Comparison of ENCODE assay signal across 8 cellular contexts in genomic region chr21:29076731-29077640, GRCh38. TPM values are rescaled to one million over a fixed set of nuclear protein-coding genes. Genes with fewer than 3 reads are reported as not detected.
DNase-seq lines count a peak whose midpoint lies in the region; ATAC-seq, FAIRE-seq and TF ChIP-seq lines count a peak whose summit lies in the region.
"Not testable (repeated sequence)": the region's sequence is repeated elsewhere in the genome, so short reads cannot be mapped to it uniquely, and the experiment has no call there.

No MANE protein-coding gene starts in this region.

- peaks cover 57% of the 10 kb centered on the region for H3K4me1 Mint-ChIP-seq in activated CD4-positive, alpha-beta T cell treated with anti-CD3 and anti-CD28 coated beads for 36 hours
- H3K4me1 Mint-ChIP-seq in activated naive CD8-positive, alpha-beta T cell treated with anti-CD3 and anti-CD28 coated beads, Interleukin-2, amount 50 U/mL, for 24 hours: peaks cover 74% of the 10 kb centered on the region
- peaks cover 41 to 64% (median 55%) of the 10 kb centered on the region in 3 donors for H3K4me1 Mint-ChIP-seq in naive B cell

- not testable (repeated sequence) for H3K4me1 ChIP-seq in A549

- not testable (repeated sequence) for FAIRE-seq in A549 (lab: Jason Lieb, UNC)
- peak; percentile 47 for FAIRE-seq in GM19239 (lab: Jason Lieb, UNC)

- 5% methylated on average over 6 of the region's 50 CpGs for WGBS in A549 (ENCODE audit: missing lambda C conversion rate)

- peak overlapping the region; percentile 57 for H3K4me3 ChIP-seq in A549
- H3K4me3 ChIP-seq in fibroblast of the aortic adventitia (ENCODE audit: low read depth, low read length): peak overlapping the region; percentile 50

- intact Hi-C loops in activated CD4-positive, alpha-beta T cell treated with anti-CD3 and anti-CD28 coated beads for 36 hours (cut with DNase I, micrococcal nuclease): loop anchor here (1.0 to 5.0 kb wide), 4 partner anchors 53 to 360 kb away; partner anchors contain the start of gene USP16 (in 1 of the 2)

- DNase-seq in A549 (ENCODE audit: low read depth in 1 of 2, low spot score in 1 of 2) (peak in 1 of 2 experiments; percentile 85), NCI-H748 (lab: John Stamatoyannopoulos, UW; ENCODE audit: unreplicated experiment) (peak; percentile 88), naive B cell (peak; percentile 69)
- not testable (repeated sequence) for DNase-seq in GM19239 (ENCODE audit: insufficient read length, low spot score); fibroblast of the aortic adventitia (ENCODE audit: low read depth)
- DNase-seq in activated CD4-positive, alpha-beta T cell treated with anti-CD3 and anti-CD28 coated beads for 36 hours: peak; percentile 88
- DNase-seq in activated naive CD8-positive, alpha-beta T cell treated with anti-CD3 and anti-CD28 coated beads, Interleukin-2, amount 50 U/mL, for 24 hours: peak; percentile 76
- peak; percentile 45 to 73 for DNase-seq in stimulated activated CD4-positive, alpha-beta T cell treated with anti-CD3 and anti-CD28 coated beads, Interleukin-4, amount 100 ng/mL, for 4 hours

- not testable (repeated sequence) for H3K9me3 Mint-ChIP-seq in activated CD4-positive, alpha-beta T cell treated with anti-CD3 and anti-CD28 coated beads for 36 hours (ENCODE audit: low read depth); activated naive CD8-positive, alpha-beta T cell treated with anti-CD3 and anti-CD28 coated beads, Interleukin-2, amount 50 U/mL, for 24 hours; naive B cell

- peaks cover 23% of the 10 kb centered on the region for H3K36me3 Mint-ChIP-seq in activated CD4-positive, alpha-beta T cell treated with anti-CD3 and anti-CD28 coated beads for 36 hours (ENCODE audit: low read depth)
- peaks cover 16% of the 10 kb centered on the region for H3K36me3 Mint-ChIP-seq in activated naive CD8-positive, alpha-beta T cell treated with anti-CD3 and anti-CD28 coated beads, Interleukin-2, amount 50 U/mL, for 24 hours (ENCODE audit: low read depth)
- H3K36me3 Mint-ChIP-seq in naive B cell: not testable (repeated sequence)

- POLR2A ChIA-PET in A549 (lab: Yijun Ruan, JAX): interaction anchor here (1.0 to 1.4 kb wide), 3 partner anchors 53 to 84 kb away, joined by 4 to 6 read pairs (median 4); partner anchors contain the start of genes LTN1 and USP16
- POLR2A ChIA-PET in activated CD4-positive, alpha-beta T cell treated with anti-CD3 and anti-CD28 coated beads for 36 hours (lab: Charles Lee): interaction anchor here (0.7 to 1.9 kb wide), 8 partner anchors 52 to 225 kb away, joined by 3 to 9 read pairs (median 4); partner anchors contain the start of gene USP16

- not testable (repeated sequence) for TF ChIP-seq POLR2A in A549 (IDR thresholded peaks at IDR 0.05; ENCODE audit: low read length)

- not testable (repeated sequence) for TF ChIP-seq RAD21 in A549 (conservative IDR thresholded peaks at IDR 0.05 in 1 of 2, IDR thresholded peaks at IDR 0.05 in 1 of 2)

- peak overlapping the region; percentile 80 for H3K4me3 Mint-ChIP-seq in activated CD4-positive, alpha-beta T cell treated with anti-CD3 and anti-CD28 coated beads for 36 hours
- H3K4me3 Mint-ChIP-seq in activated naive CD8-positive, alpha-beta T cell treated with anti-CD3 and anti-CD28 coated beads, Interleukin-2, amount 50 U/mL, for 24 hours: peak overlapping the region; percentile 83
- H3K4me3 Mint-ChIP-seq in naive B cell: peak overlapping the region; percentile 89 to 99 (median 91)

- H3K9me3 ChIP-seq in A549: not testable (repeated sequence)

- CTCF ChIA-PET in A549 (lab: Yijun Ruan, JAX): interaction anchor here (0.7 kb wide), 2 partner anchors 9 to 16 kb away, joined by 3 to 4 read pairs; no protein-coding TSS in a partner anchor
- CTCF ChIA-PET in activated CD4-positive, alpha-beta T cell treated with anti-CD3 and anti-CD28 coated beads for 36 hours (lab: Charles Lee): interaction anchor here (0.7 to 2.8 kb wide), 6 partner anchors 11 to 294 kb away, joined by 3 to 10 read pairs (median 4); no protein-coding TSS in a partner anchor

- ATAC-seq in A549 (peak; percentile 57 to 59), naive B cell (ENCODE audit: low read depth in 2 of 2) (peak; percentile 8 to 14)
- not testable (repeated sequence) for ATAC-seq in activated CD4-positive, alpha-beta T cell treated with anti-CD3 and anti-CD28 coated beads for 36 hours; activated naive CD8-positive, alpha-beta T cell treated with anti-CD3 and anti-CD28 coated beads, Interleukin-2, amount 50 U/mL, for 24 hours

- peak overlapping the region; percentile 83 to 99 for H3K27ac ChIP-seq in A549

- not testable (repeated sequence) for H3K27me3 Mint-ChIP-seq in activated CD4-positive, alpha-beta T cell treated with anti-CD3 and anti-CD28 coated beads for 36 hours; activated naive CD8-positive, alpha-beta T cell treated with anti-CD3 and anti-CD28 coated beads, Interleukin-2, amount 50 U/mL, for 24 hours; naive B cell

- peak overlapping the region; percentile 92 for H3K27ac Mint-ChIP-seq in activated CD4-positive, alpha-beta T cell treated with anti-CD3 and anti-CD28 coated beads for 36 hours
- H3K27ac Mint-ChIP-seq in activated naive CD8-positive, alpha-beta T cell treated with anti-CD3 and anti-CD28 coated beads, Interleukin-2, amount 50 U/mL, for 24 hours: peak overlapping the region; percentile 94
- H3K27ac Mint-ChIP-seq in naive B cell: peak overlapping the region; percentile 81 to 91 (median 88)

- peak overlapping the region; percentile 71 for H3K4me2 ChIP-seq in A549

- TF ChIP-seq EP300 in A549 (IDR thresholded peaks at IDR 0.05): not testable (repeated sequence)

- not testable (repeated sequence) for TF ChIP-seq CTCF in A549 (IDR thresholded peaks at IDR 0.05); fibroblast of the aortic adventitia (IDR thresholded peaks at IDR 0.05; ENCODE audit: insufficient read depth, low read length)

TF ChIP-seq in A549, 52 proteins besides CTCF, POLR2A, EP300 and RAD21:
- TF ChIP-seq MAX (IDR thresholded peaks at IDR 0.05): peak; percentile 37; the same call in 1 of the 2 replicates

RNA-seq across cellular contexts. Expression of gene CCT8, which starts 3.5 kb away (rescaled TPM):
- 235 and 296 TPM in 2 replicates for polyA plus RNA-seq in A549 (2011; rRNA removed)
- polyA plus RNA-seq in A549 (2012; cell fraction: cytosol; rRNA removed): 89.8 and 106 TPM in 2 replicates
- polyA plus RNA-seq in A549 (2012; cell fraction: nucleus; rRNA removed): 50.2 and 72.0 TPM in 2 replicates
- polyA plus RNA-seq in A549 (2017; fragmentation: RNase III; extraction: RNeasy Plus Mini Kit Qiagen cat#74134 plus additional on column Dnase treatment): 214 to 242 TPM (median 216 TPM) in 3 replicates
- polyA minus RNA-seq in A549 (2011; rRNA and poly(A)+ RNA removed): 72.4 and 72.6 TPM in 2 replicates
- total RNA-seq in activated CD4-positive, alpha-beta T cell treated with anti-CD3 and anti-CD28 coated beads for 36 hours: 100 to 1,000 TPM; 465 to 572 TPM
- total RNA-seq in fibroblast of the aortic adventitia (ENCODE audit: low replicate concordance): 172 and 232 TPM in 2 replicates
- 100 to 1,000 TPM; 111 to 151 (median 120) TPM for polyA plus RNA-seq in naive B cell (ENCODE audit: low read depth in 6 of 6)

RNA-seq across cellular contexts. Expression of gene USP16, which starts 52.5 kb away (rescaled TPM):
- polyA plus RNA-seq in A549 (2011; rRNA removed): 27.1 and 40.7 TPM in 2 replicates
- polyA plus RNA-seq in A549 (2012; cell fraction: cytosol; rRNA removed): 5.9 and 6.5 TPM in 2 replicates
- 4.1 and 6.4 TPM in 2 replicates for polyA plus RNA-seq in A549 (2012; cell fraction: nucleus; rRNA removed)
- polyA plus RNA-seq in A549 (2017; fragmentation: RNase III; extraction: RNeasy Plus Mini Kit Qiagen cat#74134 plus additional on column Dnase treatment): 23.6 to 27.0 TPM (median 26.5 TPM) in 3 replicates
- 9.5 and 11.1 TPM in 2 replicates for polyA minus RNA-seq in A549 (2011; rRNA and poly(A)+ RNA removed)
- total RNA-seq in activated CD4-positive, alpha-beta T cell treated with anti-CD3 and anti-CD28 coated beads for 36 hours: 10 to 100 TPM; 41.1 to 41.7 TPM
- total RNA-seq in fibroblast of the aortic adventitia (ENCODE audit: low replicate concordance): 47.9 and 50.9 TPM in 2 replicates
- 10 to 100 TPM; 18.2 to 31.9 (median 23.0) TPM for polyA plus RNA-seq in naive B cell (ENCODE audit: low read depth in 6 of 6)

RNA-seq across cellular contexts. Expression of gene MAP3K7CL, which starts 53.5 kb away (rescaled TPM):
- polyA plus RNA-seq in A549 (2011; rRNA removed): 4.7 and 5.7 TPM in 2 replicates
- 1.6 and 2.0 TPM in 2 replicates for polyA plus RNA-seq in A549 (2012; cell fraction: cytosol; rRNA removed)
- 2.2 and 2.6 TPM in 2 replicates for polyA plus RNA-seq in A549 (2012; cell fraction: nucleus; rRNA removed)
- 2.5 to 3.6 TPM (median 2.9 TPM) in 3 replicates for polyA plus RNA-seq in A549 (2017; fragmentation: RNase III; extraction: RNeasy Plus Mini Kit Qiagen cat#74134 plus additional on column Dnase treatment)
- 3.9 and 6.0 TPM in 2 replicates for polyA minus RNA-seq in A549 (2011; rRNA and poly(A)+ RNA removed)
- total RNA-seq in activated CD4-positive, alpha-beta T cell treated with anti-CD3 and anti-CD28 coated beads for 36 hours: 1 to 10 TPM; 4.9 to 5.6 TPM
- total RNA-seq in fibroblast of the aortic adventitia (ENCODE audit: low replicate concordance): 6.9 and 18.7 TPM in 2 replicates
- polyA plus RNA-seq in naive B cell (ENCODE audit: low read depth in 6 of 6): 10 to 100 TPM in 5 of 6 donors, 1 to 10 TPM in 1; 7.8 to 38.2 (median 18.5) TPM

RNA-seq across cellular contexts. Expression of gene RWDD2B, which starts 57.8 kb away (rescaled TPM):
- 17.7 and 25.4 TPM in 2 replicates for polyA plus RNA-seq in A549 (2011; rRNA removed)
- 5.9 and 6.0 TPM in 2 replicates for polyA plus RNA-seq in A549 (2012; cell fraction: cytosol; rRNA removed)
- 1.4 and 2.2 TPM in 2 replicates for polyA plus RNA-seq in A549 (2012; cell fraction: nucleus; rRNA removed)
- polyA plus RNA-seq in A549 (2017; fragmentation: RNase III; extraction: RNeasy Plus Mini Kit Qiagen cat#74134 plus additional on column Dnase treatment): 15.7 to 17.4 TPM (median 16.0 TPM) in 3 replicates
- 5.7 and 5.8 TPM in 2 replicates for polyA minus RNA-seq in A549 (2011; rRNA and poly(A)+ RNA removed)
- total RNA-seq in activated CD4-positive, alpha-beta T cell treated with anti-CD3 and anti-CD28 coated beads for 36 hours: 10 to 100 TPM; 17.8 to 18.3 TPM
- total RNA-seq in fibroblast of the aortic adventitia (ENCODE audit: low replicate concordance): 33.9 and 49.3 TPM in 2 replicates
- 10 to 100 TPM in 4 of 6 donors, 1 to 10 TPM in 2; 4.7 to 14.9 (median 12.0) TPM for polyA plus RNA-seq in naive B cell (ENCODE audit: low read depth in 6 of 6)
